8 cellular contexts compared by ENCODE assay signal in genomic region chr4:180028682-180029081, GRCh38.
DNase-seq lines count a peak whose midpoint lies in the region; TF ChIP-seq lines count a peak whose summit lies in the region.

No MANE protein-coding gene starts in this region.

- DNase-seq in stimulated activated CD4-positive, alpha-beta T cell treated with anti-CD3 and anti-CD28 coated beads, Interleukin-12 subunit alpha, Interleukin-12 subunit beta, amount 100 ng/mL, for 4 hours, result peak; percentile 0
- no peak for DNase-seq in stimulated activated CD4-positive, alpha-beta T cell treated with anti-CD3 and anti-CD28 coated beads, Interleukin-4, amount 100 ng/mL, for 24 hours
- DNase-seq in MM.1S (peak; percentile 74), cerebellar cortex (ENCODE audit: low spot score) (peak; percentile 51), renal cortical epithelial cell (ENCODE audit: low read depth) (peak; percentile 14), hepatic stellate cell (ENCODE audit: low spot score) (no peak), C1 segment of cervical spinal cord (lab: John Stamatoyannopoulos, UW) (no peak)
- DNase-seq in activated CD8-positive, alpha-beta memory T cell treated with anti-CD3 and anti-CD28 coated beads, Interleukin-2, amount 50 U/mL, for 48 hours, result no peak

- H3K27me3 ChIP-seq in MM.1S (replicated peaks; ENCODE audit: insufficient read depth, low read length), result no peaks in the 10 kb centered on the region

- no peaks in the 10 kb centered on the region for H3K36me3 ChIP-seq in MM.1S (replicated peaks; ENCODE audit: insufficient read depth, low read length)

- H3K4me1 ChIP-seq in MM.1S (ENCODE audit: low read length), result no peaks in the 10 kb centered on the region

- H3K9ac ChIP-seq in MM.1S (ENCODE audit: low read length), result no peak overlapping the region

- H3K9me3 ChIP-seq in MM.1S (replicated peaks; ENCODE audit: insufficient read depth, low read length), result no peaks in the 10 kb centered on the region

- no peak overlapping the region for H3K4me3 ChIP-seq in MM.1S (ENCODE audit: low read length)

- no peaks in the 10 kb centered on the region for H4K20me1 ChIP-seq in MM.1S (ENCODE audit: insufficient read depth, low read length)

- H3K79me2 ChIP-seq in MM.1S (ENCODE audit: low read length), result no peaks in the 10 kb centered on the region

- H2AFZ ChIP-seq in MM.1S (ENCODE audit: low read length), result no peak overlapping the region

- H3K9me2 ChIP-seq in MM.1S (replicated peaks; ENCODE audit: insufficient read depth, low read length), result no peaks in the 10 kb centered on the region

- TF ChIP-seq CTCF in MM.1S (IDR thresholded peaks at IDR 0.05; ENCODE audit: low read length), result peak; percentile 54

- H3K27ac ChIP-seq in MM.1S (ENCODE audit: low read length), result no peak overlapping the region

- no peaks in the 10 kb centered on the region for H3F3A ChIP-seq in MM.1S (ENCODE audit: insufficient read depth, low read length)

- H3K4me2 ChIP-seq in MM.1S (ENCODE audit: low read depth, low read length), result no peak overlapping the region

Comparison
In these comparisons a context has a peak if more than half of its experiments do, and no peak if none do; other contexts are left out.
1. DNase-seq: peak in stimulated activated CD4-positive, alpha-beta T cell treated with anti-CD3 and anti-CD28 coated beads, Interleukin-12 subunit alpha, Interleukin-12 subunit beta, amount 100 ng/mL, for 4 hours (single experiment), MM.1S (single experiment), cerebellar cortex (single experiment) and renal cortical epithelial cell (single experiment); none in stimulated activated CD4-positive, alpha-beta T cell treated with anti-CD3 and anti-CD28 coated beads, Interleukin-4, amount 100 ng/mL, for 24 hours (single experiment), hepatic stellate cell (single experiment), C1 segment of cervical spinal cord (0 of 14) and activated CD8-positive, alpha-beta memory T cell treated with anti-CD3 and anti-CD28 coated beads, Interleukin-2, amount 50 U/mL, for 48 hours (single experiment).